Comparison of ENCODE assay signal across 2 cellular contexts in genomic region chr17:55410722-55411462, GRCh38.
TF ChIP-seq lines count a peak whose summit lies in the region.

No MANE protein-coding gene starts in this region.

TF ChIP-seq in SK-N-SH, 30 proteins besides CTCF, POLR2A, EP300 and RAD21 (continued from another document):
- TF ChIP-seq NFIC (IDR thresholded peaks at IDR 0.05; ENCODE audit: borderline replicate concordance), result no peak
- no peak for TF ChIP-seq MXI1 (IDR thresholded peaks at IDR 0.05; ENCODE audit: low read depth, low read length)
- TF ChIP-seq IRF3 (IDR thresholded peaks at IDR 0.05; ENCODE audit: low read depth, low read length), result no peak
- peak; percentile 47; the same call in 1 of the 2 replicates for TF ChIP-seq MAX (IDR thresholded peaks at IDR 0.05; ENCODE audit: low read depth)
- peak; percentile 49 for TF ChIP-seq GATA2 (CRISPR knock-in tag; IDR thresholded peaks at IDR 0.05)
- TF ChIP-seq FOXJ3 (CRISPR knock-in tag; IDR thresholded peaks at IDR 0.05), result no peak; the same call in 1 of the 2 replicates
- TF ChIP-seq FOSL2 (IDR thresholded peaks at IDR 0.05; ENCODE audit: borderline replicate concordance, low read depth), result no peak
- TF ChIP-seq YY1 (IDR thresholded peaks at IDR 0.05; ENCODE audit: low read depth), result no peak
- TF ChIP-seq TAF1 (IDR thresholded peaks at IDR 0.05; ENCODE audit: borderline replicate concordance, low read depth, low read length), result no peak
- no peak for TF ChIP-seq EZH2phosphoT487 (IDR thresholded peaks at IDR 0.05; ENCODE audit: borderline replicate concordance, low read depth)
- TF ChIP-seq USF2 (IDR thresholded peaks at IDR 0.05; ENCODE audit: borderline replicate concordance, low read depth, low read length), result no peak

TF ChIP-seq in HepG2, 621 proteins besides CTCF, POLR2A, EP300 and RAD21 (continues in another document):
- TF ChIP-seq ZNF407 (CRISPR knock-in tag; IDR thresholded peaks at IDR 0.05; ENCODE audit: not compliant biosample characterization), result no peak
- no peak for TF ChIP-seq TRIM22 (IDR thresholded peaks at IDR 0.05)
- no peak for TF ChIP-seq FOXK2 (IDR thresholded peaks at IDR 0.05)
- no peak for TF ChIP-seq ZNF776 (CRISPR knock-in tag; IDR thresholded peaks at IDR 0.05)
- 0 out of 2 replicates have a peak, but pooled peaks have one; percentile 52 for TF ChIP-seq HIC2 (CRISPR knock-in tag; IDR thresholded peaks at IDR 0.05; ENCODE audit: low read depth)
- TF ChIP-seq FOXK1 (CRISPR knock-in tag; IDR thresholded peaks at IDR 0.05; ENCODE audit: borderline replicate concordance, low read depth), result no peak
- TF ChIP-seq ZNF484 (CRISPR knock-in tag; IDR thresholded peaks at IDR 0.05; ENCODE audit: borderline replicate concordance, low read depth), result no peak
- no peak for TF ChIP-seq GATAD1 (CRISPR knock-in tag; IDR thresholded peaks at IDR 0.05)
- TF ChIP-seq SOX6 (IDR thresholded peaks at IDR 0.05), result no peak
- TF ChIP-seq SOX6 (CRISPR knock-in tag; IDR thresholded peaks at IDR 0.05), result 0 out of 2 replicates have a peak, but pooled peaks have one; percentile 10
- no peak for TF ChIP-seq MAF1 (CRISPR knock-in tag; IDR thresholded peaks at IDR 0.05; ENCODE audit: borderline replicate concordance)
- TF ChIP-seq ZNF691 (CRISPR knock-in tag; IDR thresholded peaks at IDR 0.05; ENCODE audit: borderline replicate concordance, low read depth), result no peak
- TF ChIP-seq ZNF451 (CRISPR knock-in tag; IDR thresholded peaks at IDR 0.05), result no peak
- no peak for TF ChIP-seq KLF11 (CRISPR knock-in tag; IDR thresholded peaks at IDR 0.05)
- TF ChIP-seq MNT (IDR thresholded peaks at IDR 0.05), result no peak
- TF ChIP-seq TFAP4 (IDR thresholded peaks at IDR 0.05; ENCODE audit: borderline replicate concordance, low read depth), result no peak
- no peak for TF ChIP-seq KLF13 (CRISPR knock-in tag; IDR thresholded peaks at IDR 0.05)
- TF ChIP-seq ZNF850 (CRISPR knock-in tag; conservative IDR thresholded peaks at IDR 0.05), result no peak
- TF ChIP-seq MYNN (CRISPR knock-in tag; IDR thresholded peaks at IDR 0.05; ENCODE audit: low read depth), result no peak
- TF ChIP-seq RERE (CRISPR knock-in tag; IDR thresholded peaks at IDR 0.05; ENCODE audit: low read depth), result no peak
- no peak for TF ChIP-seq ZNF616 (CRISPR knock-in tag; IDR thresholded peaks at IDR 0.05; ENCODE audit: low read depth)
- TF ChIP-seq KMT2A (CRISPR knock-in tag; IDR thresholded peaks at IDR 0.05), result peak; percentile 4; the same call in 1 of the 2 replicates
